ENCODE assay signal across 18 cellular contexts in the genomic region with DNA sequence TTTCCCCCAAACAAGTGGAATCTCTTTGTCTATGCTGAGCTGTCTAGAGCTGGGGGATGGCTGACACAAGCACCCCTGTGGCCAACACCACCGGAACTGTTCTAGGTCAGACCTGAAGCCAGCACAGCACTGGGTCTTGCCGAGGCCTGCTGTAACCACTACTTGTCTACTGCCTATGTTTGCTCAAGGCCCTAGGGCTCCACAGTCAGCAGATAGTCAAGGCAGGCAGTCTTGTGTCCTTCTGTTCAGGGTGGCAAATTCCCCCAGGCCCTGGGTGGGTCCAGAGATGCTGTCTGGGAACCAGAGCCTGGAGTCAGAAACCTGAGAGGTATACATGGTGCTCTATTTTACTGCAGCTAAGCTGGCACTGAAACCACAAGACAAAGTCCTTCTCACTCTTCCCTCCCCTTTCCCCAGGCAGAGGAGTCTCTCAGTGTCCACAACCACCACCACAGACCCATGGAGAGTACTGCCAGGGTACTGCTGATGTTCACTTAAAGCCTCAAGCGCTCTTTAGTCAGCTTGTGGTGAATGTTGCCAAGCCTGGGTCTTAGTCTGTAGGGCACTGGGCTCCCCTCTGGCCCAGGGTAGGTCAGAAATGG.
A peak's percentile ranks its signal among the peaks of the same experiment; 100 is the strongest.
DNase-seq lines count a peak whose midpoint lies in the region; FAIRE-seq and TF ChIP-seq lines count a peak whose summit lies in the region.
"Had no signal": no experiment of that assay in that cellular context is flagged by ENCODE, and none has a peak within 500 bp of the region (broad histone marks: within the 10 kb centered on the region; RNA-seq: fewer than 3 reads in every experiment).

No MANE protein-coding gene starts in this region.

- H3K79me2 ChIP-seq in H1 (ENCODE audit: control insufficient read depth in 1 of 2, insufficient read depth in 2 of 2, low read length in 2 of 2) (peaks cover 0 to 49% of the 10 kb centered on the region in 2 experiments; a peak in 2 of 4 replicates), keratinocyte (ENCODE audit: control insufficient read depth, insufficient read depth, low read length) (peaks cover 1% of the 10 kb centered on the region)

- H3K27ac ChIP-seq in H1 (ENCODE audit: low read depth, low read length) (no peak overlapping the region), keratinocyte (ENCODE audit: control insufficient read depth, insufficient read depth, low read length) (no peak overlapping the region)
- H3K27ac ChIP-seq: C4-2B, HL-60 had no signal

- H3K4ac ChIP-seq in H1 (replicated peaks; ENCODE audit: insufficient read length, low read depth, low read length): no peak overlapping the region

- no peaks in the 10 kb centered on the region for H3K9me3 ChIP-seq in H1 (ENCODE audit: insufficient read depth in 2 of 2, low read depth in 1 of 2, low read length in 1 of 2)
- H3K9me3 ChIP-seq in keratinocyte (ENCODE audit: control insufficient read depth, low read depth, low read length): no peaks in the 10 kb centered on the region

- no peak overlapping the region for H3K4me3 Mint-ChIP-seq in activated CD4-positive, alpha-beta T cell treated with anti-CD3 and anti-CD28 coated beads, Interleukin-2, amount 10 ng/mL, durations not matched to agents 24 days and 14 days
- H3K4me3 Mint-ChIP-seq: B cell had no signal

- H3K9me3 Mint-ChIP-seq in activated CD4-positive, alpha-beta T cell treated with anti-CD3 and anti-CD28 coated beads, Interleukin-2, amount 10 ng/mL, durations not matched to agents 24 days and 14 days: peaks cover 31% of the 10 kb centered on the region

- no peak overlapping the region for H3K56ac ChIP-seq in H1 (replicated peaks; ENCODE audit: insufficient read length, low read depth, low read length)

- H3K27me3 ChIP-seq in H1 (replicated peaks in 1 of 4; ENCODE audit: control insufficient read depth in 3 of 4, extremely low read depth in 1 of 4, insufficient read depth in 3 of 4, low read length in 3 of 4) (no peaks in the 10 kb centered on the region), keratinocyte (ENCODE audit: control insufficient read depth, extremely low read depth, insufficient read depth, low read length) (no peaks in the 10 kb centered on the region)

- DNase-seq in MV-4-11 (lab: John Stamatoyannopoulos, UW): peak; percentile 14
- no peak for DNase-seq in H1 (ENCODE audit: low read depth in 1 of 2, low spot score in 2 of 2)
- peak; percentile 25 for DNase-seq in keratinocyte (ENCODE audit: low read depth, low spot score)
- no peak for DNase-seq in KG1 (lab: John Stamatoyannopoulos, UW)
- DNase-seq in activated CD4-positive, alpha-beta T cell treated with anti-CD3 and anti-CD28 coated beads, Interleukin-2, amount 50 U/mL, for 4 hours: no peak
- no peak for DNase-seq in COLO668 (lab: John Stamatoyannopoulos, UW; ENCODE audit: unreplicated experiment)
- DNase-seq in activated CD4-positive, alpha-beta T cell treated with anti-CD3 and anti-CD28 coated beads, Interleukin-2, amount 10 ng/mL, durations not matched to agents 24 days and 14 days: no peak
- DNase-seq: CD4-positive, alpha-beta memory T cell; COR-L47; DMS153; DMS79 treated with DMSO at 0.1 percent for 48 hours; GF-D8; H7 had no signal

- FAIRE-seq in H1 (lab: Jason Lieb, UNC) (no peak), keratinocyte (lab: Jason Lieb, UNC) (peak; percentile 62)
- FAIRE-seq: A204.1, D721Med had no signal

- no peak overlapping the region for H2BK120ac ChIP-seq in H1 (replicated peaks; ENCODE audit: low read depth, low read length)

- POLR2A ChIA-PET in H1 (lab: Charles Lee; ENCODE audit: partially characterized antibody): no interaction called here

- H4K20me1 ChIP-seq in H1 (replicated peaks in 1 of 2; ENCODE audit: control insufficient read depth in 1 of 2, insufficient read depth in 2 of 2, low read length in 2 of 2) (peaks cover 1 to 2% of the 10 kb centered on the region in 2 experiments), keratinocyte (ENCODE audit: control insufficient read depth, extremely low read depth, insufficient read depth, low read length) (no peaks in the 10 kb centered on the region)

- H3K4me1 ChIP-seq in H1 (replicated peaks in 1 of 4; ENCODE audit: control insufficient read depth in 3 of 4, insufficient read depth in 4 of 4, low read length in 3 of 4): no peaks in the 10 kb centered on the region
- peaks cover 7% of the 10 kb centered on the region for H3K4me1 ChIP-seq in keratinocyte (ENCODE audit: control insufficient read depth, extremely low read depth, insufficient read depth, low read length)

- H3K36me3 Mint-ChIP-seq in activated CD4-positive, alpha-beta T cell treated with anti-CD3 and anti-CD28 coated beads, Interleukin-2, amount 10 ng/mL, durations not matched to agents 24 days and 14 days (ENCODE audit: low read depth): peaks cover 21% of the 10 kb centered on the region

- H2BK20ac ChIP-seq in H1 (ENCODE audit: low read length): no peak overlapping the region

- no peak overlapping the region for H4K8ac ChIP-seq in H1 (ENCODE audit: extremely low read depth, insufficient read depth, low read length)

- no peak overlapping the region for H2BK15ac ChIP-seq in H1 (ENCODE audit: low read length)

- no peak for TF ChIP-seq RAD21 in H1 (IDR thresholded peaks at IDR 0.05 in 1 of 2, conservative IDR thresholded peaks at IDR 0.05 in 1 of 2; ENCODE audit: low read depth in 2 of 2, low read length in 2 of 2)

- no peak overlapping the region for H4K5ac ChIP-seq in H1 (ENCODE audit: insufficient read length, low read depth, low read length)

- no peaks in the 10 kb centered on the region for H3K4me1 Mint-ChIP-seq in activated CD4-positive, alpha-beta T cell treated with anti-CD3 and anti-CD28 coated beads, Interleukin-2, amount 10 ng/mL, durations not matched to agents 24 days and 14 days

- H2BK12ac ChIP-seq in H1 (ENCODE audit: low read depth, low read length): no peak overlapping the region

- 90% methylated on average over 3 of the region's 3 CpGs; no CpG with 5 or more reads in 1 of the 2 experiments for WGBS in H1 (ENCODE audit: extremely low coverage in 1 of 2, insufficient coverage in 1 of 2, insufficient read length in 1 of 2, insufficient replicate concordance in 2 of 2, low coverage in 1 of 2, low lambda C conversion rate in 2 of 2, missing lambda C conversion rate in 1 of 2), 2 experiments

- H3K27ac Mint-ChIP-seq in activated CD4-positive, alpha-beta T cell treated with anti-CD3 and anti-CD28 coated beads, Interleukin-2, amount 10 ng/mL, durations not matched to agents 24 days and 14 days: no peak overlapping the region
- H3K27ac Mint-ChIP-seq: B cell; CD4-positive, alpha-beta memory T cell had no signal

- H2AFZ ChIP-seq in H1 (ENCODE audit: low read length): no peak overlapping the region
- no peak overlapping the region for H2AFZ ChIP-seq in keratinocyte (ENCODE audit: control insufficient read depth, low read length)

- intact Hi-C loops in activated CD4-positive, alpha-beta T cell treated with anti-CD3 and anti-CD28 coated beads, Interleukin-2, amount 10 ng/mL, durations not matched to agents 24 days and 14 days (cut with micrococcal nuclease): no loop called here

- no peak overlapping the region for H2BK5ac ChIP-seq in H1 (ENCODE audit: low read depth, low read length)

- dilution Hi-C loops in keratinocyte (cut with MboI; ENCODE audit: extremely low pct_ligation_motif_present, low sequenced_read_pairs): no loop called here

- H3K14ac ChIP-seq in H1 (ENCODE audit: insufficient read length): no peak overlapping the region

- H3K79me1 ChIP-seq in H1 (ENCODE audit: low read depth, low read length): no peaks in the 10 kb centered on the region

- H3K4me3 ChIP-seq in H1 (ENCODE audit: extremely low read depth in 1 of 4, insufficient read depth in 2 of 4, low read depth in 3 of 4, low read length in 4 of 4) (no peak overlapping the region), keratinocyte (ENCODE audit: control insufficient read depth in 2 of 3, extremely low read depth in 1 of 3, insufficient read depth in 2 of 3, low read depth in 1 of 3, low read length in 3 of 3) (no peak overlapping the region)

- TF ChIP-seq CTCF in H1 (IDR thresholded peaks at IDR 0.05; ENCODE audit: control extremely low read depth in 1 of 3, insufficient read depth in 1 of 3, low read depth in 1 of 3, low read length in 3 of 3) (no peak), keratinocyte (optimal IDR thresholded peaks at IDR 0.05 in 1 of 3, IDR thresholded peaks at IDR 0.05 in 1 of 3, conservative IDR thresholded peaks at IDR 0.05 in 1 of 3; ENCODE audit: extremely low read depth in 1 of 3, insufficient read depth in 2 of 3, low read length in 3 of 3) (no peak)

- H3K36me3 ChIP-seq in H1 (ENCODE audit: control insufficient read depth in 2 of 4, insufficient read depth in 4 of 4, low read length in 3 of 4): no peaks in the 10 kb centered on the region
- H3K36me3 ChIP-seq in keratinocyte (ENCODE audit: control insufficient read depth in 2 of 2, extremely low read depth in 1 of 2, insufficient read depth in 2 of 2, low read length in 2 of 2): no peaks in the 10 kb centered on the region

- no peaks in the 10 kb centered on the region for H3K27me3 Mint-ChIP-seq in activated CD4-positive, alpha-beta T cell treated with anti-CD3 and anti-CD28 coated beads, Interleukin-2, amount 10 ng/mL, durations not matched to agents 24 days and 14 days
- H3K27me3 Mint-ChIP-seq: B cell; CD4-positive, alpha-beta memory T cell had no signal

- no peak for TF ChIP-seq POLR2A in H1 (IDR thresholded peaks at IDR 0.05; ENCODE audit: control extremely low read depth in 1 of 2, low read depth in 2 of 2, low read length in 2 of 2)

- H3K9ac ChIP-seq in H1 (replicated peaks in 1 of 4; ENCODE audit: extremely low read depth in 1 of 4, low read depth in 3 of 4, low read length in 3 of 4) (no peak overlapping the region), keratinocyte (ENCODE audit: control insufficient read depth, extremely low read depth, insufficient read depth, low read length) (no peak overlapping the region)

- no peaks in the 10 kb centered on the region for H3K9me1 ChIP-seq in keratinocyte (ENCODE audit: control insufficient read depth, extremely low read depth, insufficient read depth, low read length)

- no peak overlapping the region for H3K18ac ChIP-seq in H1 (ENCODE audit: extremely low read depth, low read length)

- H2AK5ac ChIP-seq in H1 (ENCODE audit: low read depth, low read length): 0 out of 2 replicates have a peak overlapping the region, but pooled peaks have one; percentile 29

- H3K23ac ChIP-seq in H1 (ENCODE audit: insufficient read length): no peak overlapping the region

- no peak overlapping the region for H4K91ac ChIP-seq in H1 (replicated peaks; ENCODE audit: insufficient read length, low read length)

- no peak for TF ChIP-seq EP300 in H1 (IDR thresholded peaks at IDR 0.05; ENCODE audit: borderline replicate concordance in 1 of 2, low read depth in 2 of 2, low read length in 2 of 2)

- H3K23me2 ChIP-seq in H1 (ENCODE audit: low read depth, low read length): no peaks in the 10 kb centered on the region

- H3K4me2 ChIP-seq in H1 (ENCODE audit: insufficient read depth in 1 of 2, low read depth in 2 of 2, low read length in 2 of 2) (no peak overlapping the region), keratinocyte (ENCODE audit: control insufficient read depth, extremely low read depth, insufficient read depth, low read depth, low read length) (no peak overlapping the region)

- CTCF ChIA-PET in H1 (lab: Charles Lee; ENCODE audit: partially characterized antibody): interaction anchor here (1.0 to 1.1 kb wide), 3 partner anchors 9 to 38 kb away, joined by 3 to 5 read pairs (median 4); no protein-coding TSS in a partner anchor

TF ChIP-seq in H1, 55 proteins besides CTCF, POLR2A, EP300 and RAD21 (continues in another document):
- TF ChIP-seq TCF12 (IDR thresholded peaks at IDR 0.05; ENCODE audit: low read depth, low read length): no peak

Comparison
In these comparisons a context has a peak if more than half of its experiments do, and no peak if none do; other contexts are left out.
1. DNase-seq: peak in MV-4-11 (single experiment) and keratinocyte (single experiment); none in H1 (0 of 2), KG1 (single experiment), activated CD4-positive, alpha-beta T cell treated with anti-CD3 and anti-CD28 coated beads, Interleukin-2, amount 50 U/mL, for 4 hours (0 of 2), COLO668 (single experiment) and activated CD4-positive, alpha-beta T cell treated with anti-CD3 and anti-CD28 coated beads, Interleukin-2, amount 10 ng/mL, durations not matched to agents 24 days and 14 days (single experiment).